ENCODE assay signal across 1 cellular context in the genomic region with DNA sequence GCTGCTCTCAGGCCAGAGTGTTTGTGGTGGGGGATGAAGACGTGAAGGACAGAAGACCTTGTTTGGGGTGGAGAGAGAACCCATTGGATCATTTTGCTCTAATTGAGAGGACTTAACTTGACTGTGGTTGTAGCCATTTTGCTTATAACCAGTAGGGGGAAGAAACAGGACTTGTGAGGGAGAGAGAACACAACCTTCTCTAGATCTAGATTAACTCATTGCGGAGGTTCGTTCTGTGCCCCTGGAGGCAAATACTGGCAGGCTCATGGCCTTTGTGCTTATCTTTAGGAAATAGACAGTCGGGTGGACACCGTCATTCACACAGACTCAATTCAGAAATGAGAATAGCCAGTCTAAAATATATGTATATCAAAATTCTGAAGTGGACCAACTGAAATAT.
TF ChIP-seq lines count a peak whose summit lies in the region.

No MANE protein-coding gene starts in this region.

TF ChIP-seq in HepG2, 621 proteins besides CTCF, POLR2A, EP300 and RAD21 (continued from another document):
- TF ChIP-seq ZHX2 (IDR thresholded peaks at IDR 0.05; ENCODE audit: low read depth) (no peak), ZHX2 (CRISPR knock-in tag; IDR thresholded peaks at IDR 0.05; ENCODE audit: borderline replicate concordance) (no peak), NCOA5 (CRISPR knock-in tag; IDR thresholded peaks at IDR 0.05) (no peak), CAMTA2 (CRISPR knock-in tag; IDR thresholded peaks at IDR 0.05; ENCODE audit: borderline replicate concordance) (no peak)
- TF ChIP-seq, protein P1, sequence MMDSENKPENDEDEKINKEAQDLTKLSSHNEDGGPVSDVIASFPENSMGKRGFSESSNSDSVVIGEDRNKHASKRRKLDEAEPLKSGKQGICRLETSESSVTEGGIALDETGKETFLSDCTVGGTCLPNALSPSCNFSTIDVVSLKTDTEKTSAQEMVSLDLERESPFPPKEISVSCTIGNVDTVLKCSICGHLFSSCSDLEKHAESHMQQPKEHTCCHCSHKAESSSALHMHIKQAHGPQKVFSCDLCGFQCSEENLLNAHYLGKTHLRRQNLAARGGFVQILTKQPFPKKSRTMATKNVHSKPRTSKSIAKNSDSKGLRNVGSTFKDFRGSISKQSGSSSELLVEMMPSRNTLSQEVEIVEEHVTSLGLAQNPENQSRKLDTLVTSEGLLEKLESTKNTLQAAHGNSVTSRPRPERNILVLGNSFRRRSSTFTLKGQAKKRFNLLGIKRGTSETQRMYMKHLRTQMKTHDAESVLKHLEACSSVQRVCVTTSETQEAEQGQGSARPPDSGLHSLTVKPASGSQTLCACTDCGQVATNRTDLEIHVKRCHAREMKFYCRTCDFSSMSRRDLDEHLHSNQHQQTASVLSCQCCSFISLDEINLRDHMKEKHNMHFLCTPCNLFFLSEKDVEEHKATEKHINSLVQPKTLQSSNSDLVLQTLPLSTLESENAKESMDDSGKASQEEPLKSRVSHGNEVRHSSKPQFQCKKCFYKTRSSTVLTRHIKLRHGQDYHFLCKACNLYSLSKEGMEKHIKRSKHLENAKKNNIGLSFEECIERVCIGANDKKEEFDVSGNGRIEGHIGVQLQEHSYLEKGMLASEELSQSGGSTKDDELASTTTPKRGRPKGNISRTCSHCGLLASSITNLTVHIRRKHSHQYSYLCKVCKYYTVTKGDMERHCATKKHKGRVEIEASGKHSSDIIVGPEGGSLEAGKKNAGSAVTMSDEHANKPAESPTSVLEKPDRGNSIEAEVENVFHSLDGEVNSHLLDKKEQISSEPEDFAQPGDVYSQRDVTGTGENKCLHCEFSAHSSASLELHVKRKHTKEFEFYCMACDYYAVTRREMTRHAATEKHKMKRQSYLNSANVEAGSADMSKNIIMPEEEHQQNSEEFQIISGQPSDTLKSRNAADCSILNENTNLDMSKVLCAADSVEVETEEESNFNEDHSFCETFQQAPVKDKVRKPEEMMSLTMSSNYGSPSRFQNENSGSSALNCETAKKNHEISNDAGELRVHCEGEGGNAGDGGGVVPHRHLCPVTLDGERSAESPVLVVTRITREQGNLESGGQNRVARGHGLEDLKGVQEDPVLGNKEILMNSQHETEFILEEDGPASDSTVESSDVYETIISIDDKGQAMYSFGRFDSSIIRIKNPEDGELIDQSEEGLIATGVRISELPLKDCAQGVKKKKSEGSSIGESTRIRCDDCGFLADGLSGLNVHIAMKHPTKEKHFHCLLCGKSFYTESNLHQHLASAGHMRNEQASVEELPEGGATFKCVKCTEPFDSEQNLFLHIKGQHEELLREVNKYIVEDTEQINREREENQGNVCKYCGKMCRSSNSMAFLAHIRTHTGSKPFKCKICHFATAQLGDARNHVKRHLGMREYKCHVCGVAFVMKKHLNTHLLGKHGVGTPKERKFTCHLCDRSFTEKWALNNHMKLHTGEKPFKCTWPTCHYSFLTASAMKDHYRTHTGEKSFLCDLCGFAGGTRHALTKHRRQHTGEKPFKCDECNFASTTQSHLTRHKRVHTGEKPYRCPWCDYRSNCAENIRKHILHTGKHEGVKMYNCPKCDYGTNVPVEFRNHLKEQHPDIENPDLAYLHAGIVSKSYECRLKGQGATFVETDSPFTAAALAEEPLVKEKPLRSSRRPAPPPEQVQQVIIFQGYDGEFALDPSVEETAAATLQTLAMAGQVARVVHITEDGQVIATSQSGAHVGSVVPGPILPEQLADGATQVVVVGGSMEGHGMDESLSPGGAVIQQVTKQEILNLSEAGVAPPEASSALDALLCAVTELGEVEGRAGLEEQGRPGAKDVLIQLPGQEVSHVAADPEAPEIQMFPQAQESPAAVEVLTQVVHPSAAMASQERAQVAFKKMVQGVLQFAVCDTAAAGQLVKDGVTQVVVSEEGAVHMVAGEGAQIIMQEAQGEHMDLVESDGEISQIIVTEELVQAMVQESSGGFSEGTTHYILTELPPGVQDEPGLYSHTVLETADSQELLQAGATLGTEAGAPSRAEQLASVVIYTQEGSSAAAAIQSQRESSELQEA (CRISPR knock-in tag; IDR thresholded peaks at IDR 0.05; ENCODE audit: not compliant biosample characterization): no peak
- TF ChIP-seq, protein P2, sequence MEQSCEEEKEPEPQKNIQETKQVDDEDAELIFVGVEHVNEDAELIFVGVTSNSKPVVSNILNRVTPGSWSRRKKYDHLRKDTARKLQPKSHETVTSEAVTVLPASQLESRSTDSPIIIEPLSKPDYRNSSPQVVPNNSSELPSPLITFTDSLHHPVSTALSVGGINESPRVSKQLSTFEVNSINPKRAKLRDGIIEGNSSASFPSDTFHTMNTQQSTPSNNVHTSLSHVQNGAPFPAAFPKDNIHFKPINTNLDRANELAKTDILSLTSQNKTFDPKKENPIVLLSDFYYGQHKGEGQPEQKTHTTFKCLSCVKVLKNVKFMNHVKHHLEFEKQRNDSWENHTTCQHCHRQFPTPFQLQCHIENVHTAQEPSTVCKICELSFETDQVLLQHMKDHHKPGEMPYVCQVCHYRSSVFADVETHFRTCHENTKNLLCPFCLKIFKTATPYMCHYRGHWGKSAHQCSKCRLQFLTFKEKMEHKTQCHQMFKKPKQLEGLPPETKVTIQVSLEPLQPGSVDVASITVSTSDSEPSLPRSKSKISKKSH (CRISPR knock-in tag; IDR thresholded peaks at IDR 0.05; ENCODE audit: borderline replicate concordance): no peak
